In the genomic region with DNA sequence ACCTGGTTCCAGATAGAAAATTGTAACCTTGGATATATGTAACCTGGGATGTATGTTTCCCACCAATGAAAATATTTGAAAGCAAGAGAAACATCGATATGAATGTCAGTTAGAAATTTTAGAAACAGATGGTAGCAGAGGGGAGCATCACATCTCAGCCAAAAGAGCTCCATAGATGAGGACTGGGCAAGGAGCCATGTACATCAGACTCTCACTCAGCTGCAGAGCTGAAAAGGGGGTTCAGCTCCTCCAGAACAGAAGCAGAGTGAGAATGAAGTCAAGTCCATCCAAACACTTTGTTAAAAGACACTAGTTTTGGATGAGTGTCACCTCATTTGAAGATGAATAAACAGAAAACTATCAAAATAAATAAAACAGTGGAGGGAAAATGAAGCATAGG, we compare ENCODE assay signal across 16 cellular contexts.
"Had no signal": no experiment of that assay in that cellular context is flagged by ENCODE, and none has a peak within 500 bp of the region (broad histone marks: within the 10 kb centered on the region; RNA-seq: fewer than 3 reads in every experiment).

No MANE protein-coding gene starts in this region.

- H3K27ac Mint-ChIP-seq: activated naive CD8-positive, alpha-beta T cell treated with anti-CD3 and anti-CD28 coated beads for 36 hours; activated T-helper 1 cell treated with anti-CD3 and anti-CD28 coated beads, Interleukin-12 subunit alpha, Interleukin-12 subunit beta, Interleukin-2, Interleukin-4 antibody, amounts not matched to agents 30 ng/mL and 10 ng/mL and 1 ng/mL, durations not matched to agents 14 hours and 24 hours and 36 hours; memory B cell; natural killer cell; stimulated activated naive B cell treated with anti-CD40 and anti-IgM and Interleukin-4, amounts not matched to agents 10 μg/mL and 1 μg/mL and 100 μg/mL, for 72 hours had no signal

- H3K4me3 ChIP-seq: body of pancreas, tibial nerve, uterus had no signal

- ATAC-seq: activated CD4-positive, CD25-positive, alpha-beta regulatory T cell treated with anti-CD3 and anti-CD28 coated beads, Interleukin-2, amount 50 U/mL, for 24 hours; body of pancreas; left ventricle myocardium superior; natural killer cell; stimulated activated naive B cell treated with anti-CD40 and anti-IgM and Interleukin-4, amounts not matched to agents 10 μg/mL and 1 μg/mL and 100 μg/mL, for 72 hours had no signal

- H3K4me3 Mint-ChIP-seq: activated naive CD8-positive, alpha-beta T cell treated with anti-CD3 and anti-CD28 coated beads for 36 hours; activated T-helper 1 cell treated with anti-CD3 and anti-CD28 coated beads, Interleukin-12 subunit alpha, Interleukin-12 subunit beta, Interleukin-2, Interleukin-4 antibody, amounts not matched to agents 30 ng/mL and 10 ng/mL and 1 ng/mL, durations not matched to agents 14 hours and 24 hours and 36 hours; memory B cell; natural killer cell; stimulated activated naive B cell treated with anti-CD40 and anti-IgM and Interleukin-4, amounts not matched to agents 10 μg/mL and 1 μg/mL and 100 μg/mL, for 72 hours had no signal

- H3K27me3 ChIP-seq: body of pancreas, tibial nerve, uterus had no signal

- H3K9me3 ChIP-seq: body of pancreas, tibial nerve, uterus had no signal

- H3K9me3 Mint-ChIP-seq: activated T-helper 1 cell treated with anti-CD3 and anti-CD28 coated beads, Interleukin-12 subunit alpha, Interleukin-12 subunit beta, Interleukin-2, Interleukin-4 antibody, amounts not matched to agents 30 ng/mL and 10 ng/mL and 1 ng/mL, durations not matched to agents 14 hours and 24 hours and 36 hours; memory B cell; natural killer cell had no signal

- H3K36me3 ChIP-seq: tibial nerve, uterus had no signal

- H3K36me3 Mint-ChIP-seq: activated naive CD8-positive, alpha-beta T cell treated with anti-CD3 and anti-CD28 coated beads for 36 hours; natural killer cell; stimulated activated naive B cell treated with anti-CD40 and anti-IgM and Interleukin-4, amounts not matched to agents 10 μg/mL and 1 μg/mL and 100 μg/mL, for 72 hours had no signal

- H3K27ac ChIP-seq: body of pancreas, tibial nerve, uterus had no signal

- DNase-seq: activated CD4-positive, alpha-beta T cell treated with anti-CD3 and anti-CD28 coated beads, Interleukin-2, amount 50 U/mL, for 1 hour; activated CD8-positive, alpha-beta memory T cell treated with anti-CD3 and anti-CD28 coated beads for 24 hours; activated naive CD8-positive, alpha-beta T cell treated with anti-CD3 and anti-CD28 coated beads for 36 hours; body of pancreas; central memory CD4-positive, alpha-beta T cell; effector memory CD4-positive, alpha-beta T cell; hypothalamus; left ventricle myocardium superior; natural killer cell; stimulated activated CD4-positive, alpha-beta T cell treated with anti-CD3 and anti-CD28 coated beads, Interleukin-4, amount 100 ng/mL, for 1 hour; stimulated activated naive B cell treated with anti-CD40 and anti-IgM and Interleukin-4, amounts not matched to agents 10 μg/mL and 1 μg/mL and 100 μg/mL, for 72 hours; uterus had no signal

- H3K27me3 Mint-ChIP-seq: activated naive CD8-positive, alpha-beta T cell treated with anti-CD3 and anti-CD28 coated beads for 36 hours; memory B cell had no signal

- H3K4me1 ChIP-seq: body of pancreas, tibial nerve, uterus had no signal

- H3K4me1 Mint-ChIP-seq: activated naive CD8-positive, alpha-beta T cell treated with anti-CD3 and anti-CD28 coated beads for 36 hours; memory B cell; natural killer cell had no signal
